Comparison of ENCODE assay signal across 26 cellular contexts in genomic region chr17:63941751-63942150, GRCh38. TPM values are rescaled to one million over a fixed set of nuclear protein-coding genes. Genes with fewer than 3 reads are reported as not detected.
"Had no signal": no experiment of that assay in that cellular context is flagged by ENCODE, and none has a peak within 500 bp of the region (broad histone marks: within the 10 kb centered on the region; RNA-seq: fewer than 3 reads in every experiment).

No MANE protein-coding gene starts in this region.

- H3K4me3 ChIP-seq: MG63, PC-9, Peyer's patch, SJSA1, SK-N-MC had no signal

- H3K36me3 ChIP-seq: MG63, Peyer's patch, SJSA1 had no signal

- H3K27ac ChIP-seq: PC-9, Peyer's patch, SJSA1, SK-N-MC had no signal

- H3K9me3 ChIP-seq: MG63, Peyer's patch, SJSA1 had no signal

- H2AFZ ChIP-seq: PC-9 had no signal

- DNase-seq: Karpas-422, KG1, MG63, NCI-H1092, NCI-H1105 treated with DMSO at 0.1 percent for 48 hours, NCI-H1417 treated with DMSO at 0.1 percent for 48 hours, NCI-H146, NCI-H1694 treated with DMSO at 0.1 percent for 48 hours, NCI-H1930, NCI-H2081, NCI-H2107, NCI-H226, NCI-H446, NCI-H510A, NCI-H524 treated with DMSO at 0.1 percent for 48 hours, NCI-H69, NCI-H774, OCI-M1, PC-9, Peyer's patch, Right ventricle myocardium superior, SIG-M5 had no signal

- H3K4me2 ChIP-seq: PC-9 had no signal

- H3K27me3 ChIP-seq: MG63, Peyer's patch, SJSA1 had no signal

RNA-seq across cellular contexts. Expression of gene CD79B, which starts 9.6 kb away (rescaled TPM):
- total RNA-seq: HT-29, PC-9, RPMI7951, SJSA1 had no signal

RNA-seq across cellular contexts. Expression of gene GH1, which starts 23.1 kb away (rescaled TPM):
- total RNA-seq: HT-29, PC-9, Peyer's patch, Right ventricle myocardium superior, RPMI7951, SJSA1 had no signal

RNA-seq across cellular contexts. Expression of gene CSHL1, which starts 30.7 kb away (rescaled TPM):
- total RNA-seq: HT-29, PC-9, Peyer's patch, Right ventricle myocardium superior, RPMI7951, SJSA1 had no signal

RNA-seq across cellular contexts. Expression of gene SCN4A, which starts 31.0 kb away (rescaled TPM):
- total RNA-seq: HT-29, RPMI7951, SJSA1 had no signal

RNA-seq across cellular contexts. Expression of gene CSH1, which starts 45.4 kb away (rescaled TPM):
- total RNA-seq: HT-29, PC-9, Peyer's patch, Right ventricle myocardium superior, RPMI7951, SJSA1 had no signal
